16 cellular contexts compared by ENCODE assay signal in the genomic region with DNA sequence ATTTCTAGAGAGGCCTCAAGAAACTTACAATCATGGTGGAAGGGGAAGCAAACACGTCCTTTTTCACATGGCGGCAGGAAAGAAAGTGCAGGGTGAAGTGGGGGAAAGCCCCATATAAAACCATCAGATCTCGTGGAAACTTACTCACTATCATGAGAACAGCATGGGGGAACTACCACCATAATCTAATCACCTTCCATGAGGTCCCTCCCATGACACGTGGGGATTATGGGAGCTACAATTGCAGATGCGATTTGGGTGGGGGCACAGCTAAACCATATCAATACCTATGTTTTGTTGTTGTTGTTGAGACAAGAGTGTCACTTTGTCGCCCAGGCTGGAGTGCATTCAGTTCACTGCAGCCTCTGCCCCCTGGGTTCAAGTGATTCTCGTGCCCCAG. TPM values are rescaled to one million over a fixed set of nuclear protein-coding genes. Genes with fewer than 3 reads are reported as not detected.
DNase-seq lines count a peak whose midpoint lies in the region; ATAC-seq and TF ChIP-seq lines count a peak whose summit lies in the region.
"Had no signal": no experiment of that assay in that cellular context is flagged by ENCODE, and none has a peak within 500 bp of the region (broad histone marks: within the 10 kb centered on the region; RNA-seq: fewer than 3 reads in every experiment).

No MANE protein-coding gene starts in this region.

- POLR2A ChIA-PET in naive thymus-derived CD8-positive, alpha-beta T cell (lab: Charles Lee): no interaction called here

- no peak overlapping the region for H3K4me3 ChIP-seq in body of pancreas
- H3K4me3 ChIP-seq: coronary artery, esophagus squamous epithelium had no signal

- peak; percentile 93 to 96 for ATAC-seq in activated T-cell treated with anti-CD3 and anti-CD28 coated beads, Interleukin-2, amount 50 U/mL, for 4 hours
- ATAC-seq in naive thymus-derived CD8-positive, alpha-beta T cell: no peak
- ATAC-seq in stimulated activated naive CD8-positive, alpha-beta T cell treated with anti-CD3 and anti-CD28 coated beads, Interleukin-15, Interleukin-2, amounts not matched to agents 100 U/mL and 50 U/mL, for 24 hours: peak; percentile 84
- no peak for ATAC-seq in body of pancreas
- ATAC-seq: left lobe of liver had no signal

- H3K9me3 ChIP-seq in body of pancreas: no peaks in the 10 kb centered on the region
- H3K9me3 ChIP-seq: esophagus squamous epithelium had no signal

- TF ChIP-seq POLR2A in body of pancreas (IDR thresholded peaks at IDR 0.05): no peak

- peaks cover 12% of the 10 kb centered on the region for H3K4me1 ChIP-seq in body of pancreas

- WGBS in body of pancreas, 2 donors: 85 to 92% methylated on average over 7 of the region's 7 CpGs

- no peak for TF ChIP-seq CTCF in body of pancreas (IDR thresholded peaks at IDR 0.05)

- no peaks in the 10 kb centered on the region for H3K27me3 ChIP-seq in body of pancreas
- H3K27me3 ChIP-seq: esophagus squamous epithelium had no signal

- intact Hi-C loops in body of pancreas (cut with DNase I): no loop called here

- peak overlapping the region; percentile 68 for H3K4me3 Mint-ChIP-seq in activated T-cell treated with anti-CD3 and anti-CD28 coated beads, Interleukin-2, amount 50 U/mL, for 4 hours
- H3K4me3 Mint-ChIP-seq in naive thymus-derived CD8-positive, alpha-beta T cell: no peak overlapping the region

- peaks cover 24% of the 10 kb centered on the region for H3K36me3 Mint-ChIP-seq in activated T-cell treated with anti-CD3 and anti-CD28 coated beads, Interleukin-2, amount 50 U/mL, for 4 hours (ENCODE audit: insufficient read depth)
- peaks cover 0 to 83% (median 13%) of the 10 kb centered on the region in 3 donors for H3K36me3 Mint-ChIP-seq in naive thymus-derived CD8-positive, alpha-beta T cell

- H3K9me3 Mint-ChIP-seq in activated T-cell treated with anti-CD3 and anti-CD28 coated beads, Interleukin-2, amount 50 U/mL, for 4 hours: peaks cover 3% of the 10 kb centered on the region
- H3K9me3 Mint-ChIP-seq in naive thymus-derived CD8-positive, alpha-beta T cell: no peaks in the 10 kb centered on the region

- H3K4me1 Mint-ChIP-seq in activated T-cell treated with anti-CD3 and anti-CD28 coated beads, Interleukin-2, amount 50 U/mL, for 4 hours (ENCODE audit: low read depth): peaks cover 47% of the 10 kb centered on the region
- H3K4me1 Mint-ChIP-seq in naive thymus-derived CD8-positive, alpha-beta T cell: peaks cover 17 to 55% (median 31%) of the 10 kb centered on the region in 4 donors

- H3K27ac ChIP-seq in body of pancreas: no peak overlapping the region
- H3K27ac ChIP-seq: coronary artery, esophagus squamous epithelium had no signal

- H3K36me3 ChIP-seq in body of pancreas (replicated peaks in 1 of 2; ENCODE audit: insufficient read depth in 1 of 2, low read depth in 2 of 2): no peaks in the 10 kb centered on the region
- H3K36me3 ChIP-seq: esophagus squamous epithelium had no signal

- no peaks in the 10 kb centered on the region for H3K27me3 Mint-ChIP-seq in activated T-cell treated with anti-CD3 and anti-CD28 coated beads, Interleukin-2, amount 50 U/mL, for 4 hours (ENCODE audit: low read depth)
- no peaks in the 10 kb centered on the region for H3K27me3 Mint-ChIP-seq in naive thymus-derived CD8-positive, alpha-beta T cell

- DNase-seq in activated CD8-positive, alpha-beta memory T cell treated with anti-CD3 and anti-CD28 coated beads for 24 hours: peak; percentile 75
- DNase-seq in activated CD8-positive, alpha-beta memory T cell treated with anti-CD3 and anti-CD28 coated beads, Interleukin-2, amount 50 U/mL, for 4 hours: no peak
- peak; percentile 8 for DNase-seq in activated T-cell treated with anti-CD3 and anti-CD28 coated beads, Interleukin-2, amount 50 U/mL, for 4 hours
- DNase-seq in naive thymus-derived CD8-positive, alpha-beta T cell: no peak
- DNase-seq in stimulated activated naive CD8-positive, alpha-beta T cell treated with anti-CD3 and anti-CD28 coated beads, Interleukin-15, Interleukin-2, amounts not matched to agents 100 U/mL and 50 U/mL, for 24 hours: peak; percentile 52
- DNase-seq in DMS153 (lab: John Stamatoyannopoulos, UW) (no peak), SIG-M5 (lab: John Stamatoyannopoulos, UW) (no peak), body of pancreas (no peak)
- DNase-seq: ACHN, DMS 273 treated with DMSO at 0.1 percent for 48 hours, esophagus squamous epithelium, hypothalamus, MM.1S, NCI-H2029 treated with DMSO at 0.1 percent for 48 hours had no signal

- H3K27ac Mint-ChIP-seq in naive thymus-derived CD8-positive, alpha-beta T cell: peak overlapping the region in 7 of 10 donors; percentile 5 to 66 (median 52)

RNA-seq across cellular contexts. Expression of gene SFI1, which starts 29.9 kb away (rescaled TPM):
- total RNA-seq in activated T-cell treated with anti-CD3 and anti-CD28 coated beads, Interleukin-2, amount 50 U/mL, for 4 hours: 10 to 100 TPM; 74.0 to 87.5 (median 77.6) TPM
- total RNA-seq in naive thymus-derived CD8-positive, alpha-beta T cell: 100 to 1,000 TPM; 368 to 371 TPM
- 10 to 100 TPM; 23.1 to 49.8 (median 36.5) TPM for polyA plus RNA-seq in naive thymus-derived CD8-positive, alpha-beta T cell
- 10 to 100 TPM; 27.8 to 46.8 TPM for total RNA-seq in body of pancreas

RNA-seq across cellular contexts. Expression of gene EIF4ENIF1, which starts 36.6 kb away (rescaled TPM):
- total RNA-seq in activated T-cell treated with anti-CD3 and anti-CD28 coated beads, Interleukin-2, amount 50 U/mL, for 4 hours: 10 to 100 TPM; 40.0 to 47.2 (median 44.1) TPM
- 10 to 100 TPM; 29.5 to 36.6 TPM for total RNA-seq in naive thymus-derived CD8-positive, alpha-beta T cell
- 10 to 100 TPM in 1 of 3 donors, 1 to 10 TPM in 2; 6.2 to 13.4 (median 7.7) TPM for polyA plus RNA-seq in naive thymus-derived CD8-positive, alpha-beta T cell
- 10 to 100 TPM in 1 of 2 donors, 1 to 10 TPM in 1; 7.5 to 10.9 TPM for total RNA-seq in body of pancreas

Comparison
In these comparisons a context has a peak if more than half of its experiments do, and no peak if none do; other contexts are left out.
1. DNase-seq: peak in activated CD8-positive, alpha-beta memory T cell treated with anti-CD3 and anti-CD28 coated beads for 24 hours (single experiment), activated T-cell treated with anti-CD3 and anti-CD28 coated beads, Interleukin-2, amount 50 U/mL, for 4 hours (single experiment) and stimulated activated naive CD8-positive, alpha-beta T cell treated with anti-CD3 and anti-CD28 coated beads, Interleukin-15, Interleukin-2, amounts not matched to agents 100 U/mL and 50 U/mL, for 24 hours (single experiment); none in activated CD8-positive, alpha-beta memory T cell treated with anti-CD3 and anti-CD28 coated beads, Interleukin-2, amount 50 U/mL, for 4 hours (single experiment), naive thymus-derived CD8-positive, alpha-beta T cell (0 of 10), DMS153 (single experiment), SIG-M5 (single experiment) and body of pancreas (0 of 4).
2. ATAC-seq: peak in activated T-cell treated with anti-CD3 and anti-CD28 coated beads, Interleukin-2, amount 50 U/mL, for 4 hours (2 of 2) and stimulated activated naive CD8-positive, alpha-beta T cell treated with anti-CD3 and anti-CD28 coated beads, Interleukin-15, Interleukin-2, amounts not matched to agents 100 U/mL and 50 U/mL, for 24 hours (single experiment); none in naive thymus-derived CD8-positive, alpha-beta T cell (0 of 2) and body of pancreas (single experiment).
3. RNA of gene SFI1, which starts 29.9 kb away (total RNA-seq): 368 to 371 TPM in naive thymus-derived CD8-positive, alpha-beta T cell; 74.0 to 87.5 TPM in activated T-cell treated with anti-CD3 and anti-CD28 coated beads, Interleukin-2, amount 50 U/mL, for 4 hours and 27.8 to 46.8 TPM in body of pancreas; every median in the first group is over 4 times any median in the second.